ENCODE assay signal across 26 cellular contexts in genomic region chr16:74288065-74288464, GRCh38.
"Had no signal": no experiment of that assay in that cellular context is flagged by ENCODE, and none has a peak within 500 bp of the region (broad histone marks: within the 10 kb centered on the region; RNA-seq: fewer than 3 reads in every experiment).

No MANE protein-coding gene starts in this region.

- DNase-seq: stimulated activated CD4-positive, alpha-beta T cell treated with anti-CD3 and anti-CD28 coated beads, Interleukin-2, amount 100 ng/mL, for 48 hours; stimulated activated CD4-positive, alpha-beta T cell treated with anti-CD3 and anti-CD28 coated beads, Interleukin-4, amount 100 ng/mL, for 1 hour; stimulated activated CD4-positive, alpha-beta T cell treated with anti-CD3 and anti-CD28 coated beads, Interleukin-4, amount 100 ng/mL, for 24 hours; stimulated activated CD4-positive, alpha-beta T cell treated with anti-CD3 and anti-CD28 coated beads, Interleukin-4, amount 100 ng/mL, for 4 hours; stimulated activated CD8-positive, alpha-beta memory T cell treated with anti-CD3 and anti-CD28 coated beads, Interleukin-4, amount 100 ng/mL, for 48 hours; stimulated activated naive B cell treated with anti-CD40 and anti-IgM and Interleukin-4, amounts not matched to agents 10 μg/mL and 1 μg/mL and 100 μg/mL, for 72 hours; stimulated activated naive CD4-positive, alpha-beta T cell; stimulated activated naive CD4-positive, alpha-beta T cell treated with Interleukin-2 at 50 U/mL for 16 hours; stimulated activated naive CD8-positive, alpha-beta T cell treated with anti-CD3 and anti-CD28 coated beads, Interleukin-15, amount 100 ng/mL, for 72 hours; stimulated activated naive CD8-positive, alpha-beta T cell treated with anti-CD3 and anti-CD28 coated beads, Interleukin-15, Interleukin-2, amounts not matched to agents 100 U/mL and 50 U/mL, for 24 hours; stomach; substantia nigra; testis; thyroid gland; tibial artery; transverse colon; trophoblast cell; upper lobe of left lung; upper lobe of right lung; uterus had no signal

- H3K4me1 ChIP-seq: stomach, testis, thyroid gland, tibial artery, tibial nerve, transverse colon, upper lobe of left lung, upper lobe of right lung, uterus, vagina had no signal

- H3K9me3 ChIP-seq: testis, thyroid gland, transverse colon, vagina had no signal

- ATAC-seq: stimulated activated effector memory CD8-positive, alpha-beta T cell treated with anti-CD3 and anti-CD28 coated beads, Interleukin-12 subunit alpha, Interleukin-12 subunit beta, amount 100 ng/mL, for 72 hours; stimulated activated memory B cell treated with anti-CD40 and anti-IgM and Interleukin-4, amounts not matched to agents 10 μg/mL and 1 μg/mL and 100 μg/mL, for 72 hours; stimulated activated naive B cell treated with anti-CD40 and anti-IgM and Interleukin-4, amounts not matched to agents 10 μg/mL and 1 μg/mL and 100 μg/mL, for 72 hours; stimulated activated naive CD8-positive, alpha-beta T cell treated with anti-CD3 and anti-CD28 coated beads, Interleukin-15, amount 100 ng/mL, for 72 hours; stimulated activated naive CD8-positive, alpha-beta T cell treated with anti-CD3 and anti-CD28 coated beads, Interleukin-15, Interleukin-2, amounts not matched to agents 100 U/mL and 50 U/mL, for 24 hours; upper lobe of right lung had no signal

- H3K27ac ChIP-seq: stomach, suprapubic skin, testis, thoracic aorta, thyroid gland, tibial artery, tibial nerve, transverse colon, upper lobe of left lung, upper lobe of right lung, uterus, vagina had no signal

- H3K4me3 ChIP-seq: stomach, suprapubic skin, testis, thoracic aorta, thyroid gland, tibial artery, tibial nerve, transverse colon, upper lobe of left lung, upper lobe of right lung, uterus, vagina had no signal

- H3K36me3 ChIP-seq: suprapubic skin, thoracic aorta, thyroid gland, tibial artery, transverse colon, upper lobe of left lung, upper lobe of right lung, uterus, vagina had no signal
